ENCODE assay signal across 25 cellular contexts in genomic region chr9:96089425-96089824, GRCh38.
"Had no signal": no experiment of that assay in that cellular context is flagged by ENCODE, and none has a peak within 500 bp of the region (broad histone marks: within the 10 kb centered on the region; RNA-seq: fewer than 3 reads in every experiment).

No MANE protein-coding gene starts in this region.

- H3K9me3 ChIP-seq: esophagus squamous epithelium, gastrocnemius medialis, left lung, lower lobe of right lung had no signal

- H3K4me3 ChIP-seq: coronary artery, dorsolateral prefrontal cortex, esophagus squamous epithelium, gastrocnemius medialis, heart right ventricle, left lung, lower lobe of right lung had no signal

- ATAC-seq: esophagus mucosa; gastrocnemius medialis; heart right ventricle; left cardiac atrium; left lung; left ventricle myocardium superior; lower lobe of right lung; naive thymus-derived CD4-positive, alpha-beta T cell had no signal

- H3K27me3 ChIP-seq: dorsolateral prefrontal cortex had no signal

- H3K27ac ChIP-seq: coronary artery, dorsolateral prefrontal cortex, esophagus squamous epithelium, gastrocnemius medialis, heart right ventricle, left lung, lower lobe of right lung had no signal

- DNase-seq: dermis blood vessel endothelial cell; dorsolateral prefrontal cortex; effector CD4-positive, alpha-beta T cell; effector memory CD4-positive, alpha-beta T cell; esophagus squamous epithelium; foreskin fibroblast; foreskin melanocyte; gastrocnemius medialis; glutamatergic neuron; head of caudate nucleus; heart right ventricle; hypothalamus; immature natural killer cell; left cardiac atrium; left lung; left ventricle myocardium superior; lower lobe of right lung; mesenchymal stem cell; midbrain; naive thymus-derived CD4-positive, alpha-beta T cell had no signal

- H3K27ac Mint-ChIP-seq: immature natural killer cell; naive thymus-derived CD4-positive, alpha-beta T cell had no signal

- H3K4me3 Mint-ChIP-seq: immature natural killer cell; naive thymus-derived CD4-positive, alpha-beta T cell had no signal

- H3K4me1 ChIP-seq: esophagus squamous epithelium, gastrocnemius medialis, heart right ventricle, left lung, lower lobe of right lung had no signal

- H3K36me3 ChIP-seq: esophagus squamous epithelium, gastrocnemius medialis, heart right ventricle, left lung, lower lobe of right lung had no signal

- FAIRE-seq: colon, endothelial cell of umbilical vein, keratinocyte had no signal
